ENCODE assay signal across 10 cellular contexts in genomic region chr9:122028089-122028488, GRCh38.
"Had no signal": no experiment of that assay in that cellular context is flagged by ENCODE, and none has a peak within 500 bp of the region (broad histone marks: within the 10 kb centered on the region; RNA-seq: fewer than 3 reads in every experiment).

No MANE protein-coding gene starts in this region.

- H3K9me3 ChIP-seq: HAP-1 had no signal

- H3K27ac ChIP-seq: GM23248 had no signal

- H3K36me3 ChIP-seq: HAP-1 had no signal

- DNase-seq: GM23248, GOT3, H7, H9, HCEC 1CT, HFFc6 had no signal

- H3K4me1 ChIP-seq: HAP-1 had no signal

- H2AFZ ChIP-seq: GM23248, GM23338 had no signal

- FAIRE-seq: H1 had no signal

- H3K4me2 ChIP-seq: GM23338 had no signal

- H3K9ac ChIP-seq: GM23248 had no signal

- H3K4me3 ChIP-seq: GM23248, GM23338, HAP-1 had no signal

- ATAC-seq: GM23338, HCT116 had no signal
